ENCODE assay signal across 10 cellular contexts in genomic region chr2:149595069-149595963, GRCh38. TPM values are rescaled to one million over a fixed set of nuclear protein-coding genes. Genes with fewer than 3 reads are reported as not detected.
DNase-seq lines count a peak whose midpoint lies in the region; TF ChIP-seq lines count a peak whose summit lies in the region.
"Had no signal": no experiment of that assay in that cellular context is flagged by ENCODE, and none has a peak within 500 bp of the region (broad histone marks: within the 10 kb centered on the region; RNA-seq: fewer than 3 reads in every experiment).

No MANE protein-coding gene starts in this region.

- no TSS peak for BruUV-seq in OCI-LY7 (replicated peaks; lab: Mats Ljungman, UMichigan)

- TF ChIP-seq CTCF in OCI-LY7 (conservative IDR thresholded peaks at IDR 0.05; ENCODE audit: low read length) (peak; percentile 34), epithelial cell of esophagus (IDR thresholded peaks at IDR 0.05; ENCODE audit: insufficient read depth, low read depth, low read length, missing control alignments) (peak; percentile 46), progenitor cell of endocrine pancreas (IDR thresholded peaks at IDR 0.05; ENCODE audit: unreplicated experiment) (peak; percentile 47)

- no peak overlapping the region for H2AFZ ChIP-seq in OCI-LY7 (ENCODE audit: low read length)

- H3K36me3 Mint-ChIP-seq in progenitor cell of endocrine pancreas (ENCODE audit: insufficient read depth), result peaks cover 2% of the 10 kb centered on the region

- H3K4me1 ChIP-seq in OCI-LY7 (ENCODE audit: insufficient read depth, low read length, poor library complexity, severe bottlenecking), result peaks cover 4% of the 10 kb centered on the region

- no peak overlapping the region for H3K4me3 Mint-ChIP-seq in progenitor cell of endocrine pancreas (ENCODE audit: low read depth)
- H3K4me3 Mint-ChIP-seq: activated T-cell treated with anti-CD3 and anti-CD28 coated beads, Interleukin-2, amount 50 U/mL, for 72 hours had no signal

- H3K9me3 ChIP-seq in OCI-LY7 (ENCODE audit: low read length), result no peaks in the 10 kb centered on the region

- H3K36me3 ChIP-seq in OCI-LY7 (ENCODE audit: insufficient read depth, low read length), result no peaks in the 10 kb centered on the region

- no peaks in the 10 kb centered on the region for H3K27me3 Mint-ChIP-seq in progenitor cell of endocrine pancreas

- H3K27ac ChIP-seq in OCI-LY7 (ENCODE audit: low read depth, low read length, poor library complexity, severe bottlenecking), result no peak overlapping the region

- no peak overlapping the region for H3K4me2 ChIP-seq in OCI-LY7 (ENCODE audit: low read length)

- H3K4me3 ChIP-seq in OCI-LY7 (ENCODE audit: low read depth, low read length, poor library complexity, severe bottlenecking), result no peak overlapping the region
- no peak overlapping the region for H3K4me3 ChIP-seq in epithelial cell of esophagus (ENCODE audit: low read length)

- H3K9me2 ChIP-seq in OCI-LY7 (ENCODE audit: insufficient read depth, low read length), result no peaks in the 10 kb centered on the region

- intact Hi-C loops in OCI-LY7 (cut with micrococcal nuclease; ENCODE audit: unreplicated experiment) (loop anchor here (5.0 to 10.0 kb wide), 2 partner anchors 889 to 1012 kb away; partner anchors contain the start of gene RND3), posterior vena cava (cut with DNase I) (loop anchor here (10.0 kb wide), 3 partner anchors 889 to 1639 kb away; partner anchors contain the start of gene RND3 (in 2 of the 2))

- no peak overlapping the region for H3K27ac Mint-ChIP-seq in progenitor cell of endocrine pancreas
- H3K27ac Mint-ChIP-seq: activated T-cell treated with anti-CD3 and anti-CD28 coated beads, Interleukin-2, amount 50 U/mL, for 72 hours had no signal

- H3K79me2 ChIP-seq in OCI-LY7 (ENCODE audit: insufficient read depth, low read depth, low read length), result no peaks in the 10 kb centered on the region

- POLR2A ChIA-PET in OCI-LY7 (lab: Charles Lee), result interaction anchor here (1.1 kb wide), 1 partner anchor 9 kb away, joined by 3 read pairs; no protein-coding TSS in a partner anchor

- peaks cover 12% of the 10 kb centered on the region for H3K4me1 Mint-ChIP-seq in progenitor cell of endocrine pancreas (ENCODE audit: low read depth)

- DNase-seq in DMS 273 (lab: John Stamatoyannopoulos, UW; ENCODE audit: unreplicated experiment) (peak; percentile 23), DMS 273 treated with DMSO at 0.1 percent for 48 hours (lab: John Stamatoyannopoulos, UW) (no peak), OCI-LY7 (ENCODE audit: low spot score) (no peak), epithelial cell of esophagus (ENCODE audit: low read depth) (peak; percentile 56), progenitor cell of endocrine pancreas (ENCODE audit: low spot score, unreplicated experiment) (no peak), NCI-H446 treated with DMSO at 0.1 percent for 48 hours (lab: John Stamatoyannopoulos, UW) (no peak), NCI-H1105 treated with DMSO at 0.1 percent for 48 hours (lab: John Stamatoyannopoulos, UW) (no peak), posterior vena cava (ENCODE audit: low spot score) (no peak)
- DNase-seq: activated T-cell treated with anti-CD3 and anti-CD28 coated beads, Interleukin-2, amount 50 U/mL, for 72 hours; cortex of kidney had no signal

- H4K20me1 ChIP-seq in OCI-LY7 (ENCODE audit: insufficient read depth, low read length), result no peaks in the 10 kb centered on the region

- H3K9me3 Mint-ChIP-seq in progenitor cell of endocrine pancreas (ENCODE audit: low read depth), result peaks cover 2% of the 10 kb centered on the region
- H3K9me3 Mint-ChIP-seq: activated T-cell treated with anti-CD3 and anti-CD28 coated beads, Interleukin-2, amount 50 U/mL, for 72 hours had no signal

- CTCF ChIA-PET in OCI-LY7 (lab: Charles Lee; ENCODE audit: unreplicated experiment), result interaction anchor here (0.6 kb wide), 1 partner anchor 1574 kb away, joined by 4 read pairs; the partner anchor contains the start of gene MBD5

RNA-seq across cellular contexts. Expression of gene MMADHC, which starts 7.7 kb away (rescaled TPM):
- 68.5 and 73.6 TPM in 2 replicates for total RNA-seq in OCI-LY7 (2014; rRNA removed; shearing (Covaris generic))
- total RNA-seq in OCI-LY7 (2022) (103 and 115 TPM in 2 replicates), progenitor cell of endocrine pancreas (80.0 and 83.9 TPM in 2 replicates), posterior vena cava (10 to 100 TPM; 73.3 to 81.5 TPM)

Comparison
In these comparisons a context has a peak if more than half of its experiments do, and no peak if none do; other contexts are left out.
1. DNase-seq: peak in DMS 273 (single experiment) and epithelial cell of esophagus (single experiment); none in DMS 273 treated with DMSO at 0.1 percent for 48 hours (single experiment), OCI-LY7 (single experiment), progenitor cell of endocrine pancreas (single experiment), NCI-H446 treated with DMSO at 0.1 percent for 48 hours (single experiment), NCI-H1105 treated with DMSO at 0.1 percent for 48 hours (single experiment) and posterior vena cava (single experiment).
2. Peak in every context shown above with its lines, with median percentiles within 50 percentile points of each other: CTCF ChIP-seq.